ENCODE assay signal across 8 cellular contexts in the genomic region with DNA sequence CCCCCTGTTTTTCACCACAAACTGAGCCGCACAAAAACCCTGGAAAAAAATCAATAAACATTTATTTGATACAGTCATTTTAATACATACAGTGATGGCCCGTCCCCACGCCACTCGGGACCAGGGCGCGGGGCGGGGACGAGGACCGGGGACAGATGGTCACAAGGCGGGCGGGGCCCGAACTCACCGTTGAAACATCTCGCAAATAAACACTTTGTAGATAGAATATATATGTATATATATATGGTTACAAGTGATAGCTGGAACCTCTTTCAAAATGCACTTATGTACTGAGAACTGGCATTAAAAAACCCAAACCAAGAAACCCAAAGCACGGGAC. TPM values are rescaled to one million over a fixed set of nuclear protein-coding genes. Genes with fewer than 3 reads are reported as not detected.
DNase-seq lines count a peak whose midpoint lies in the region; ATAC-seq and TF ChIP-seq lines count a peak whose summit lies in the region.

No MANE protein-coding gene starts in this region.

- H3K9me3 Mint-ChIP-seq in activated naive CD8-positive, alpha-beta T cell treated with anti-CD3 and anti-CD28 coated beads, Interleukin-2, amount 50 U/mL, for 24 hours: no peaks in the 10 kb centered on the region

- no peak for TF ChIP-seq POLR2A in vagina (IDR thresholded peaks at IDR 0.05)

- ATAC-seq in HG02938 (IDR thresholded peaks at IDR 0.05; ENCODE audit: unreplicated experiment): peak; percentile 5
- ATAC-seq in activated naive CD8-positive, alpha-beta T cell treated with anti-CD3 and anti-CD28 coated beads, Interleukin-2, amount 50 U/mL, for 24 hours: no peak
- ATAC-seq in lower lobe of right lung: no peak
- no peak for ATAC-seq in HG03521 (IDR thresholded peaks at IDR 0.05; ENCODE audit: unreplicated experiment)

- H3K36me3 ChIP-seq in lower lobe of right lung: peaks cover 16% of the 10 kb centered on the region
- H3K36me3 ChIP-seq in vagina: peaks cover 0 to 14% of the 10 kb centered on the region in 2 donors

- peaks cover 51% of the 10 kb centered on the region for H3K4me1 ChIP-seq in lower lobe of right lung
- peaks cover 57% of the 10 kb centered on the region for H3K4me1 ChIP-seq in vagina

- no peaks in the 10 kb centered on the region for H3K9me3 ChIP-seq in lower lobe of right lung
- no peaks in the 10 kb centered on the region for H3K9me3 ChIP-seq in vagina

- no peak for DNase-seq in activated naive CD8-positive, alpha-beta T cell treated with anti-CD3 and anti-CD28 coated beads, Interleukin-2, amount 50 U/mL, for 24 hours
- DNase-seq in lower lobe of right lung (no peak), vagina (ENCODE audit: extremely low spot score in 2 of 2) (no peak), globus pallidus (ENCODE audit: low spot score) (no peak)
- DNase-seq in activated CD8-positive, alpha-beta memory T cell treated with anti-CD3 and anti-CD28 coated beads, Interleukin-2, amount 50 U/mL, for 48 hours: no peak

- peak overlapping the region; percentile 60; the same call in 1 of the 2 replicates for H3K4me3 ChIP-seq in GM08714 (ENCODE audit: low read length)
- peak overlapping the region; percentile 86 for H3K4me3 ChIP-seq in lower lobe of right lung
- peak overlapping the region; percentile 93 to 99 for H3K4me3 ChIP-seq in vagina

- peak overlapping the region; percentile 86 for H3K27ac Mint-ChIP-seq in activated naive CD8-positive, alpha-beta T cell treated with anti-CD3 and anti-CD28 coated beads, Interleukin-2, amount 50 U/mL, for 24 hours

- H3K27me3 ChIP-seq in lower lobe of right lung (ENCODE audit: low read depth) (no peaks in the 10 kb centered on the region), vagina (no peaks in the 10 kb centered on the region)

- intact Hi-C loops in lower lobe of right lung (cut with DNase I): no loop called here
- intact Hi-C loops in vagina (cut with DNase I): no loop called here

- H3K27ac ChIP-seq in lower lobe of right lung (peak overlapping the region; percentile 63), vagina (peak overlapping the region; percentile 70)

- TF ChIP-seq CTCF in lower lobe of right lung (IDR thresholded peaks at IDR 0.05) (no peak), vagina (IDR thresholded peaks at IDR 0.05) (no peak)

- no peaks in the 10 kb centered on the region for H3K36me3 Mint-ChIP-seq in activated naive CD8-positive, alpha-beta T cell treated with anti-CD3 and anti-CD28 coated beads, Interleukin-2, amount 50 U/mL, for 24 hours (ENCODE audit: low read depth)

- H3K4me3 Mint-ChIP-seq in activated naive CD8-positive, alpha-beta T cell treated with anti-CD3 and anti-CD28 coated beads, Interleukin-2, amount 50 U/mL, for 24 hours: peak overlapping the region; percentile 82

- no peaks in the 10 kb centered on the region for H3K27me3 Mint-ChIP-seq in activated naive CD8-positive, alpha-beta T cell treated with anti-CD3 and anti-CD28 coated beads, Interleukin-2, amount 50 U/mL, for 24 hours

- peaks cover 49% of the 10 kb centered on the region for H3K4me1 Mint-ChIP-seq in activated naive CD8-positive, alpha-beta T cell treated with anti-CD3 and anti-CD28 coated beads, Interleukin-2, amount 50 U/mL, for 24 hours

RNA-seq across cellular contexts. Expression of gene UCKL1, which starts 0.4 kb away (rescaled TPM):
- total RNA-seq in lower lobe of right lung (31.5 TPM), vagina (50.1 TPM)

RNA-seq across cellular contexts. Expression of gene ZNF512B, which starts 13.1 kb away (rescaled TPM):
- total RNA-seq in lower lobe of right lung (13.7 TPM), vagina (10.3 TPM)

RNA-seq across cellular contexts. Expression of gene SAMD10, which starts 22.8 kb away (rescaled TPM):
- 3.6 TPM for total RNA-seq in lower lobe of right lung
- total RNA-seq in vagina: 11.8 TPM

RNA-seq across cellular contexts. Expression of gene PRPF6, which starts 24.3 kb away (rescaled TPM):
- total RNA-seq in lower lobe of right lung: 57.2 TPM
- total RNA-seq in vagina: 50.6 TPM
